1 cellular context compared by ENCODE assay signal in the genomic region with DNA sequence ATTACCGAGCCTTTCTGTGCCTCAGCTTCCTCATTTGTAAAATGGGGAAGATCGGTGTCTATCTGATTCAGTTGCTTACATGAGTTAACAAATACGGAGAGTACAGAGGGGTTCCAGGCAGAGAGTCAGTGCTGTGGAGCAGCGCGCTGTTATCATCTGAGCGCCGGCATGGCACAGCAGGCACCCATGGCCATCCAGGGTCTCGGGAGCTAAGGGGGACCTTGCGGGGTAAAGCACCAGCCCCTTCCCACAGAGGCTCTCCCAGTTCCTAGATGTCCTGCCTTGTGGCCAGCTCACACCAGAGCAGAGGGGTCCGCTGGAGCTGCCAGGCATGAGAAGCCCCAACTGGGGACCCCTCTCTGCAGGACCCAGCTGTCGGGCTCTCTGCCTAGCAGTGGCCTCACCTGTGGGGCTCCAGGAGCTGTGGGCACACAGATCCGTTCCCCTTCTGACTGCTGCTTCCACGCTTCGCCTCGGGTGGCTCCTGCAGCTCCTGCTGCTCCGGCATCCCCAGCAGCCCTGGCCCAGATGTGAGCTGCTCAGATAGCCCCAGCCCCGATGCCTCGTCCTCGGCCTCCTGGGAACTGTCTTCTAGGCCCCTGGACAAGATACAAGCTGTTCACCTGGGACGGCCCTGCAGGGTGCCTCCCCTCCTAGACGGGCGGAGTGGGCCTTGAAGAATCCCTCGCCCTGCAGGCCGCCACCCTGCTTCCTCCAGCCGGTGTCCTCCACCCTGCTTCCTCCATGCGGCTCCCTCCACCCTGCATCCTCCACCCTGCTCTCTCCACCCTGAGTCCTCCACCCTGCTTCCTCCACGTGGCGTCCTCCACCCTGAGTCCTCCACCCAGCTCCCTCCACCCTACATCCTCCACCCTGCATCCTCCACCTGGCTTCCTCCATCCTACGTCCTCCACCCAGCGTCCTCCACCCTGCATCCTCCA.
TF ChIP-seq lines count a peak whose summit lies in the region.

No MANE protein-coding gene starts in this region.

TF ChIP-seq in GM23338, 12 proteins besides CTCF, POLR2A, EP300 and RAD21:
- TF ChIP-seq CREB1 (CRISPR knock-in tag; IDR thresholded peaks at IDR 0.05; ENCODE audit: low read depth) (no peak), JUNB (IDR thresholded peaks at IDR 0.05; ENCODE audit: unreplicated experiment) (no peak), ZNF114 (CRISPR knock-in tag; IDR thresholded peaks at IDR 0.05) (no peak), POLR2AphosphoS5 (IDR thresholded peaks at IDR 0.05; ENCODE audit: low read depth) (no peak), ZNF331 (CRISPR knock-in tag; IDR thresholded peaks at IDR 0.05; ENCODE audit: low read depth) (no peak), EZH2phosphoT487 (IDR thresholded peaks at IDR 0.05; ENCODE audit: unreplicated experiment) (no peak), NANOG (IDR thresholded peaks at IDR 0.05; ENCODE audit: borderline replicate concordance) (no peak), STAT1 (IDR thresholded peaks at IDR 0.05; ENCODE audit: unreplicated experiment) (no peak), EZH2 (IDR thresholded peaks at IDR 0.05; ENCODE audit: low read depth, unreplicated experiment) (no peak)
- TF ChIP-seq, protein P1, sequence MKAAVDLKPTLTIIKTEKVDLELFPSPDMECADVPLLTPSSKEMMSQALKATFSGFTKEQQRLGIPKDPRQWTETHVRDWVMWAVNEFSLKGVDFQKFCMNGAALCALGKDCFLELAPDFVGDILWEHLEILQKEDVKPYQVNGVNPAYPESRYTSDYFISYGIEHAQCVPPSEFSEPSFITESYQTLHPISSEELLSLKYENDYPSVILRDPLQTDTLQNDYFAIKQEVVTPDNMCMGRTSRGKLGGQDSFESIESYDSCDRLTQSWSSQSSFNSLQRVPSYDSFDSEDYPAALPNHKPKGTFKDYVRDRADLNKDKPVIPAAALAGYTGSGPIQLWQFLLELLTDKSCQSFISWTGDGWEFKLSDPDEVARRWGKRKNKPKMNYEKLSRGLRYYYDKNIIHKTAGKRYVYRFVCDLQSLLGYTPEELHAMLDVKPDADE (IDR thresholded peaks at IDR 0.05) = no peak
- TF ChIP-seq, protein P2, sequence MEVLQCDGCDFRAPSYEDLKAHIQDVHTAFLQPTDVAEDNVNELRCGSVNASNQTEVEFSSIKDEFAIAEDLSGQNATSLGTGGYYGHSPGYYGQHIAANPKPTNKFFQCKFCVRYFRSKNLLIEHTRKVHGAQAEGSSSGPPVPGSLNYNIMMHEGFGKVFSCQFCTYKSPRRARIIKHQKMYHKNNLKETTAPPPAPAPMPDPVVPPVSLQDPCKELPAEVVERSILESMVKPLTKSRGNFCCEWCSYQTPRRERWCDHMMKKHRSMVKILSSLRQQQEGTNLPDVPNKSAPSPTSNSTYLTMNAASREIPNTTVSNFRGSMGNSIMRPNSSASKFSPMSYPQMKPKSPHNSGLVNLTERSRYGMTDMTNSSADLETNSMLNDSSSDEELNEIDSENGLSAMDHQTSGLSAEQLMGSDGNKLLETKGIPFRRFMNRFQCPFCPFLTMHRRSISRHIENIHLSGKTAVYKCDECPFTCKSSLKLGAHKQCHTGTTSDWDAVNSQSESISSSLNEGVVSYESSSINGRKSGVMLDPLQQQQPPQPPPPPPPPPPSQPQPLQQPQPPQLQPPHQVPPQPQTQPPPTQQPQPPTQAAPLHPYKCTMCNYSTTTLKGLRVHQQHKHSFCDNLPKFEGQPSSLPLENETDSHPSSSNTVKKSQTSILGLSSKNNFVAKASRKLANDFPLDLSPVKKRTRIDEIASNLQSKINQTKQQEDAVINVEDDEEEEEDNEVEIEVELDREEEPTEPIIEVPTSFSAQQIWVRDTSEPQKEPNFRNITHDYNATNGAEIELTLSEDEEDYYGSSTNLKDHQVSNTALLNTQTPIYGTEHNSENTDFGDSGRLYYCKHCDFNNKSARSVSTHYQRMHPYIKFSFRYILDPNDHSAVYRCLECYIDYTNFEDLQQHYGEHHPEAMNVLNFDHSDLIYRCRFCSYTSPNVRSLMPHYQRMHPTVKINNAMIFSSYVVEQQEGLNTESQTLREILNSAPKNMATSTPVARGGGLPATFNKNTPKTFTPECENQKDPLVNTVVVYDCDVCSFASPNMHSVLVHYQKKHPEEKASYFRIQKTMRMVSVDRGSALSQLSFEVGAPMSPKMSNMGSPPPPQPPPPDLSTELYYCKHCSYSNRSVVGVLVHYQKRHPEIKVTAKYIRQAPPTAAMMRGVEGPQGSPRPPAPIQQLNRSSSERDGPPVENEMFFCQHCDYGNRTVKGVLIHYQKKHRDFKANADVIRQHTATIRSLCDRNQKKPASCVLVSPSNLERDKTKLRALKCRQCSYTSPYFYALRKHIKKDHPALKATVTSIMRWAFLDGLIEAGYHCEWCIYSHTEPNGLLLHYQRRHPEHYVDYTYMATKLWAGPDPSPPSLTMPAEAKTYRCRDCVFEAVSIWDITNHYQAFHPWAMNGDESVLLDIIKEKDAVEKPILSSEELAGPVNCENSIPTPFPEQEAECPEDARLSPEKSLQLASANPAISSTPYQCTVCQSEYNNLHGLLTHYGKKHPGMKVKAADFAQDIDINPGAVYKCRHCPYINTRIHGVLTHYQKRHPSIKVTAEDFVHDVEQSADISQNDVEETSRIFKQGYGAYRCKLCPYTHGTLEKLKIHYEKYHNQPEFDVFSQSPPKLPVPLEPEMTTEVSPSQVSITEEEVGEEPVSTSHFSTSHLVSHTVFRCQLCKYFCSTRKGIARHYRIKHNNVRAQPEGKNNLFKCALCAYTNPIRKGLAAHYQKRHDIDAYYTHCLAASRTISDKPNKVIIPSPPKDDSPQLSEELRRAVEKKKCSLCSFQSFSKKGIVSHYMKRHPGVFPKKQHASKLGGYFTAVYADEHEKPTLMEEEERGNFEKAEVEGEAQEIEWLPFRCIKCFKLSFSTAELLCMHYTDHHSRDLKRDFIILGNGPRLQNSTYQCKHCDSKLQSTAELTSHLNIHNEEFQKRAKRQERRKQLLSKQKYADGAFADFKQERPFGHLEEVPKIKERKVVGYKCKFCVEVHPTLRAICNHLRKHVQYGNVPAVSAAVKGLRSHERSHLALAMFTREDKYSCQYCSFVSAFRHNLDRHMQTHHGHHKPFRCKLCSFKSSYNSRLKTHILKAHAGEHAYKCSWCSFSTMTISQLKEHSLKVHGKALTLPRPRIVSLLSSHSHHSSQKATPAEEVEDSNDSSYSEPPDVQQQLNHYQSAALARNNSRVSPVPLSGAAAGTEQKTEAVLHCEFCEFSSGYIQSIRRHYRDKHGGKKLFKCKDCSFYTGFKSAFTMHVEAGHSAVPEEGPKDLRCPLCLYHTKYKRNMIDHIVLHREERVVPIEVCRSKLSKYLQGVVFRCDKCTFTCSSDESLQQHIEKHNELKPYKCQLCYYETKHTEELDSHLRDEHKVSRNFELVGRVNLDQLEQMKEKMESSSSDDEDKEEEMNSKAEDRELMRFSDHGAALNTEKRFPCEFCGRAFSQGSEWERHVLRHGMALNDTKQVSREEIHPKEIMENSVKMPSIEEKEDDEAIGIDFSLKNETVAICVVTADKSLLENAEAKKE (CRISPR knock-in tag; IDR thresholded peaks at IDR 0.05) = no peak
- TF ChIP-seq, protein P3, sequence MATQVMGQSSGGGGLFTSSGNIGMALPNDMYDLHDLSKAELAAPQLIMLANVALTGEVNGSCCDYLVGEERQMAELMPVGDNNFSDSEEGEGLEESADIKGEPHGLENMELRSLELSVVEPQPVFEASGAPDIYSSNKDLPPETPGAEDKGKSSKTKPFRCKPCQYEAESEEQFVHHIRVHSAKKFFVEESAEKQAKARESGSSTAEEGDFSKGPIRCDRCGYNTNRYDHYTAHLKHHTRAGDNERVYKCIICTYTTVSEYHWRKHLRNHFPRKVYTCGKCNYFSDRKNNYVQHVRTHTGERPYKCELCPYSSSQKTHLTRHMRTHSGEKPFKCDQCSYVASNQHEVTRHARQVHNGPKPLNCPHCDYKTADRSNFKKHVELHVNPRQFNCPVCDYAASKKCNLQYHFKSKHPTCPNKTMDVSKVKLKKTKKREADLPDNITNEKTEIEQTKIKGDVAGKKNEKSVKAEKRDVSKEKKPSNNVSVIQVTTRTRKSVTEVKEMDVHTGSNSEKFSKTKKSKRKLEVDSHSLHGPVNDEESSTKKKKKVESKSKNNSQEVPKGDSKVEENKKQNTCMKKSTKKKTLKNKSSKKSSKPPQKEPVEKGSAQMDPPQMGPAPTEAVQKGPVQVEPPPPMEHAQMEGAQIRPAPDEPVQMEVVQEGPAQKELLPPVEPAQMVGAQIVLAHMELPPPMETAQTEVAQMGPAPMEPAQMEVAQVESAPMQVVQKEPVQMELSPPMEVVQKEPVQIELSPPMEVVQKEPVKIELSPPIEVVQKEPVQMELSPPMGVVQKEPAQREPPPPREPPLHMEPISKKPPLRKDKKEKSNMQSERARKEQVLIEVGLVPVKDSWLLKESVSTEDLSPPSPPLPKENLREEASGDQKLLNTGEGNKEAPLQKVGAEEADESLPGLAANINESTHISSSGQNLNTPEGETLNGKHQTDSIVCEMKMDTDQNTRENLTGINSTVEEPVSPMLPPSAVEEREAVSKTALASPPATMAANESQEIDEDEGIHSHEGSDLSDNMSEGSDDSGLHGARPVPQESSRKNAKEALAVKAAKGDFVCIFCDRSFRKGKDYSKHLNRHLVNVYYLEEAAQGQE (IDR thresholded peaks at IDR 0.05; ENCODE audit: unreplicated experiment) = no peak
